Comparison of ENCODE assay signal across 8 cellular contexts in genomic region chr9:127973169-127974001, GRCh38. TPM values are rescaled to one million over a fixed set of nuclear protein-coding genes. Genes with fewer than 3 reads are reported as not detected.
DNase-seq lines count a peak whose midpoint lies in the region; ATAC-seq lines count a peak whose summit lies in the region.

No MANE protein-coding gene starts in this region.

- H3K36me3 Mint-ChIP-seq in activated T-cell treated with anti-CD3 and anti-CD28 coated beads, Interleukin-2, amount 50 U/mL, for 72 hours (ENCODE audit: insufficient read depth in 2 of 2): peaks cover 1 to 16% of the 10 kb centered on the region in 2 donors

- peak overlapping the region; percentile 24 to 58 for H3K9ac ChIP-seq in stomach smooth muscle (ENCODE audit: low read length in 2 of 2)

- no peaks in the 10 kb centered on the region for H3K27me3 Mint-ChIP-seq in activated T-cell treated with anti-CD3 and anti-CD28 coated beads, Interleukin-2, amount 50 U/mL, for 72 hours (ENCODE audit: low read depth)

- peaks cover 100% of the 10 kb centered on the region for H3K4me1 ChIP-seq in stomach smooth muscle (ENCODE audit: control insufficient read depth, insufficient read depth, low read length)

- no peaks in the 10 kb centered on the region for H3K9me3 Mint-ChIP-seq in activated T-cell treated with anti-CD3 and anti-CD28 coated beads, Interleukin-2, amount 50 U/mL, for 72 hours

- H3K9me3 ChIP-seq in stomach smooth muscle (ENCODE audit: control insufficient read depth in 2 of 2, low read length in 2 of 2): no peaks in the 10 kb centered on the region

- H3K27me3 ChIP-seq in stomach smooth muscle (ENCODE audit: control insufficient read depth in 1 of 2, insufficient read depth in 2 of 2, low read length in 2 of 2): no peaks in the 10 kb centered on the region

- H3K4me1 Mint-ChIP-seq in activated T-cell treated with anti-CD3 and anti-CD28 coated beads, Interleukin-2, amount 50 U/mL, for 72 hours (ENCODE audit: low read depth): peaks cover 92% of the 10 kb centered on the region

- H3K27ac Mint-ChIP-seq in activated T-cell treated with anti-CD3 and anti-CD28 coated beads, Interleukin-2, amount 50 U/mL, for 72 hours: peak overlapping the region; percentile 6

- H3K4me3 Mint-ChIP-seq in activated T-cell treated with anti-CD3 and anti-CD28 coated beads, Interleukin-2, amount 50 U/mL, for 72 hours: peak overlapping the region; percentile 76 to 90

- ATAC-seq in activated T-cell treated with anti-CD3 and anti-CD28 coated beads, Interleukin-2, amount 50 U/mL, for 72 hours (replicated peaks in 1 of 2): no peak

- DNase-seq in NCI-H1105 treated with DMSO at 0.1 percent for 48 hours (lab: John Stamatoyannopoulos, UW): peak; percentile 22
- DNase-seq in NCI-H1105 (lab: John Stamatoyannopoulos, UW): no peak
- DNase-seq in activated T-cell treated with anti-CD3 and anti-CD28 coated beads, Interleukin-2, amount 50 U/mL, for 72 hours: no peak
- peak; percentile 63 for DNase-seq in islet precursor cell
- DNase-seq in NOMO-1 treated with DMSO at 0.1 percent for 48 hours (lab: John Stamatoyannopoulos, UW; ENCODE audit: unreplicated experiment): no peak
- DNase-seq in kidney glomerular epithelial cell (lab: John Stamatoyannopoulos, UW): no peak
- no peak for DNase-seq in NCI-H2171 treated with DMSO at 0.1 percent for 48 hours (lab: John Stamatoyannopoulos, UW)

- H3K4me3 ChIP-seq in stomach smooth muscle (ENCODE audit: low read length in 2 of 2): peak overlapping the region; percentile 48 to 55

- peak overlapping the region; percentile 67 for H3K27ac ChIP-seq in stomach smooth muscle (ENCODE audit: low read length)

- no peaks in the 10 kb centered on the region for H3K36me3 ChIP-seq in stomach smooth muscle (ENCODE audit: control insufficient read depth in 2 of 2, insufficient read depth in 2 of 2, low read length in 2 of 2)

RNA-seq across cellular contexts. Expression of gene EEIG1, which starts 7.4 kb away (rescaled TPM):
- 10 to 100 TPM; 59.2 to 75.1 TPM for total RNA-seq in activated T-cell treated with anti-CD3 and anti-CD28 coated beads, Interleukin-2, amount 50 U/mL, for 72 hours

RNA-seq across cellular contexts. Expression of gene DPM2, which starts 35.7 kb away (rescaled TPM):
- total RNA-seq in activated T-cell treated with anti-CD3 and anti-CD28 coated beads, Interleukin-2, amount 50 U/mL, for 72 hours: 10 to 100 TPM; 44.2 to 51.1 TPM

RNA-seq across cellular contexts. Expression of gene PIP5KL1, which starts 42.8 kb away (rescaled TPM):
- 1 to 10 TPM; 4.4 to 6.4 TPM for total RNA-seq in activated T-cell treated with anti-CD3 and anti-CD28 coated beads, Interleukin-2, amount 50 U/mL, for 72 hours

RNA-seq across cellular contexts. Expression of gene ST6GALNAC4, which starts 56.5 kb away (rescaled TPM):
- total RNA-seq in activated T-cell treated with anti-CD3 and anti-CD28 coated beads, Interleukin-2, amount 50 U/mL, for 72 hours: 10 to 100 TPM; 28.1 to 30.5 TPM

Comparison
In these comparisons a context has a peak if more than half of its experiments do, and no peak if none do; other contexts are left out.
1. DNase-seq: peak in NCI-H1105 treated with DMSO at 0.1 percent for 48 hours (single experiment) and islet precursor cell (single experiment); none in NCI-H1105 (single experiment), activated T-cell treated with anti-CD3 and anti-CD28 coated beads, Interleukin-2, amount 50 U/mL, for 72 hours (0 of 2), NOMO-1 treated with DMSO at 0.1 percent for 48 hours (single experiment), kidney glomerular epithelial cell (single experiment) and NCI-H2171 treated with DMSO at 0.1 percent for 48 hours (single experiment).